1 cellular context compared by ENCODE assay signal in the genomic region with DNA sequence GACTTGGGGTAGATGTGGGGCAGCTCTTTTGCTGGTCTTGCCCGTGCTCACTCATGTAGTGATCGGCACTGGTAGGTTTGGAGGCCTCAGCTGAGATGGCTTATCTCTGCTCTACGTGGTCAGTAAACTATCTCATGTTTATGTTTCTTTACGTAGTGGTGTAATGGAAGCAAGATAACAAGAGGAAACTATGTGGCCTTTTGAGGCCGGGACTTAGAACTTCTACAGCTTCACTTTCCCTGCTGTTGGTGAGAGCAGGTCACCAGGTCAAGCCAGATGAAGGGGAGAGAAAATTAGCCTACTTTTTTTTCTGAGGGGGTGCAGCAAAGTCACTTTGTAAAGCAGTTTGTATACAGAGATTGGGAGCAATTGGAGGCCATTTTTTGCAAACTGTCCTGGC.
TF ChIP-seq lines count a peak whose summit lies in the region.

No MANE protein-coding gene starts in this region.

TF ChIP-seq in HepG2, 621 proteins besides CTCF, POLR2A, EP300 and RAD21 (continued from another document and continues in another):
- TF ChIP-seq, protein P1, sequence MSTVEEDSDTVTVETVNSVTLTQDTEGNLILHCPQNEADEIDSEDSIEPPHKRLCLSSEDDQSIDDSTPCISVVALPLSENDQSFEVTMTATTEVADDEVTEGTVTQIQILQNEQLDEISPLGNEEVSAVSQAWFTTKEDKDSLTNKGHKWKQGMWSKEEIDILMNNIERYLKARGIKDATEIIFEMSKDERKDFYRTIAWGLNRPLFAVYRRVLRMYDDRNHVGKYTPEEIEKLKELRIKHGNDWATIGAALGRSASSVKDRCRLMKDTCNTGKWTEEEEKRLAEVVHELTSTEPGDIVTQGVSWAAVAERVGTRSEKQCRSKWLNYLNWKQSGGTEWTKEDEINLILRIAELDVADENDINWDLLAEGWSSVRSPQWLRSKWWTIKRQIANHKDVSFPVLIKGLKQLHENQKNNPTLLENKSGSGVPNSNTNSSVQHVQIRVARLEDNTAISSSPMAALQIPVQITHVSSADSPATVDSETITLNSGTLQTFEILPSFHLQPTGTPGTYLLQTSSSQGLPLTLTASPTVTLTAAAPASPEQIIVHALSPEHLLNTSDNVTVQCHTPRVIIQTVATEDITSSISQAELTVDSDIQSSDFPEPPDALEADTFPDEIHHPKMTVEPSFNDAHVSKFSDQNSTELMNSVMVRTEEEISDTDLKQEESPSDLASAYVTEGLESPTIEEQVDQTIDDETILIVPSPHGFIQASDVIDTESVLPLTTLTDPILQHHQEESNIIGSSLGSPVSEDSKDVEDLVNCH (CRISPR knock-in tag; IDR thresholded peaks at IDR 0.05), result no peak
- TF ChIP-seq ZNF282 (IDR thresholded peaks at IDR 0.05; ENCODE audit: partially characterized antibody), result no peak
- no peak for TF ChIP-seq SCMH1 (CRISPR knock-in tag; IDR thresholded peaks at IDR 0.05; ENCODE audit: borderline replicate concordance)
- 0 out of 2 replicates have a peak, but pooled peaks have one; percentile 45 for TF ChIP-seq ZNF564 (CRISPR knock-in tag; IDR thresholded peaks at IDR 0.05)
- TF ChIP-seq ZC3H4 (CRISPR knock-in tag; IDR thresholded peaks at IDR 0.05; ENCODE audit: borderline replicate concordance), result no peak
- TF ChIP-seq, protein P2, sequence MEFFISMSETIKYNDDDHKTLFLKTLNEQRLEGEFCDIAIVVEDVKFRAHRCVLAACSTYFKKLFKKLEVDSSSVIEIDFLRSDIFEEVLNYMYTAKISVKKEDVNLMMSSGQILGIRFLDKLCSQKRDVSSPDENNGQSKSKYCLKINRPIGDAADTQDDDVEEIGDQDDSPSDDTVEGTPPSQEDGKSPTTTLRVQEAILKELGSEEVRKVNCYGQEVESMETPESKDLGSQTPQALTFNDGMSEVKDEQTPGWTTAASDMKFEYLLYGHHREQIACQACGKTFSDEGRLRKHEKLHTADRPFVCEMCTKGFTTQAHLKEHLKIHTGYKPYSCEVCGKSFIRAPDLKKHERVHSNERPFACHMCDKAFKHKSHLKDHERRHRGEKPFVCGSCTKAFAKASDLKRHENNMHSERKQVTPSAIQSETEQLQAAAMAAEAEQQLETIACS (CRISPR knock-in tag; IDR thresholded peaks at IDR 0.05), result no peak
- peak; percentile 63; the same call in 1 of the 2 replicates for TF ChIP-seq HMG20A (CRISPR knock-in tag; IDR thresholded peaks at IDR 0.05; ENCODE audit: borderline replicate concordance)
- no peak for TF ChIP-seq XRCC5 (optimal IDR thresholded peaks at IDR 0.05; ENCODE audit: low read length)
- no peak for TF ChIP-seq ATM (IDR thresholded peaks at IDR 0.05; ENCODE audit: borderline replicate concordance)
- TF ChIP-seq ZNF567 (CRISPR knock-in tag; IDR thresholded peaks at IDR 0.05; ENCODE audit: borderline replicate concordance), result no peak
- TF ChIP-seq SNAI1 (CRISPR knock-in tag; IDR thresholded peaks at IDR 0.05; ENCODE audit: borderline replicate concordance), result no peak
- TF ChIP-seq, protein P3, sequence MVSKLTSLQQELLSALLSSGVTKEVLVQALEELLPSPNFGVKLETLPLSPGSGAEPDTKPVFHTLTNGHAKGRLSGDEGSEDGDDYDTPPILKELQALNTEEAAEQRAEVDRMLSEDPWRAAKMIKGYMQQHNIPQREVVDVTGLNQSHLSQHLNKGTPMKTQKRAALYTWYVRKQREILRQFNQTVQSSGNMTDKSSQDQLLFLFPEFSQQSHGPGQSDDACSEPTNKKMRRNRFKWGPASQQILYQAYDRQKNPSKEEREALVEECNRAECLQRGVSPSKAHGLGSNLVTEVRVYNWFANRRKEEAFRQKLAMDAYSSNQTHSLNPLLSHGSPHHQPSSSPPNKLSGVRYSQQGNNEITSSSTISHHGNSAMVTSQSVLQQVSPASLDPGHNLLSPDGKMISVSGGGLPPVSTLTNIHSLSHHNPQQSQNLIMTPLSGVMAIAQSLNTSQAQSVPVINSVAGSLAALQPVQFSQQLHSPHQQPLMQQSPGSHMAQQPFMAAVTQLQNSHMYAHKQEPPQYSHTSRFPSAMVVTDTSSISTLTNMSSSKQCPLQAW (CRISPR knock-in tag; IDR thresholded peaks at IDR 0.05), result no peak; the same call in 1 of the 2 replicates
- no peak for TF ChIP-seq NCOA5 (CRISPR knock-in tag; IDR thresholded peaks at IDR 0.05)
- TF ChIP-seq, protein P4, sequence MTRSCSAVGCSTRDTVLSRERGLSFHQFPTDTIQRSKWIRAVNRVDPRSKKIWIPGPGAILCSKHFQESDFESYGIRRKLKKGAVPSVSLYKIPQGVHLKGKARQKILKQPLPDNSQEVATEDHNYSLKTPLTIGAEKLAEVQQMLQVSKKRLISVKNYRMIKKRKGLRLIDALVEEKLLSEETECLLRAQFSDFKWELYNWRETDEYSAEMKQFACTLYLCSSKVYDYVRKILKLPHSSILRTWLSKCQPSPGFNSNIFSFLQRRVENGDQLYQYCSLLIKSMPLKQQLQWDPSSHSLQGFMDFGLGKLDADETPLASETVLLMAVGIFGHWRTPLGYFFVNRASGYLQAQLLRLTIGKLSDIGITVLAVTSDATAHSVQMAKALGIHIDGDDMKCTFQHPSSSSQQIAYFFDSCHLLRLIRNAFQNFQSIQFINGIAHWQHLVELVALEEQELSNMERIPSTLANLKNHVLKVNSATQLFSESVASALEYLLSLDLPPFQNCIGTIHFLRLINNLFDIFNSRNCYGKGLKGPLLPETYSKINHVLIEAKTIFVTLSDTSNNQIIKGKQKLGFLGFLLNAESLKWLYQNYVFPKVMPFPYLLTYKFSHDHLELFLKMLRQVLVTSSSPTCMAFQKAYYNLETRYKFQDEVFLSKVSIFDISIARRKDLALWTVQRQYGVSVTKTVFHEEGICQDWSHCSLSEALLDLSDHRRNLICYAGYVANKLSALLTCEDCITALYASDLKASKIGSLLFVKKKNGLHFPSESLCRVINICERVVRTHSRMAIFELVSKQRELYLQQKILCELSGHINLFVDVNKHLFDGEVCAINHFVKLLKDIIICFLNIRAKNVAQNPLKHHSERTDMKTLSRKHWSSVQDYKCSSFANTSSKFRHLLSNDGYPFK (CRISPR knock-in tag; IDR thresholded peaks at IDR 0.05; ENCODE audit: borderline replicate concordance), result no peak
- TF ChIP-seq ZBTB38 (CRISPR knock-in tag; IDR thresholded peaks at IDR 0.05), result no peak
- TF ChIP-seq TRIM24 (CRISPR knock-in tag; IDR thresholded peaks at IDR 0.05), result no peak
- TF ChIP-seq, protein P5, sequence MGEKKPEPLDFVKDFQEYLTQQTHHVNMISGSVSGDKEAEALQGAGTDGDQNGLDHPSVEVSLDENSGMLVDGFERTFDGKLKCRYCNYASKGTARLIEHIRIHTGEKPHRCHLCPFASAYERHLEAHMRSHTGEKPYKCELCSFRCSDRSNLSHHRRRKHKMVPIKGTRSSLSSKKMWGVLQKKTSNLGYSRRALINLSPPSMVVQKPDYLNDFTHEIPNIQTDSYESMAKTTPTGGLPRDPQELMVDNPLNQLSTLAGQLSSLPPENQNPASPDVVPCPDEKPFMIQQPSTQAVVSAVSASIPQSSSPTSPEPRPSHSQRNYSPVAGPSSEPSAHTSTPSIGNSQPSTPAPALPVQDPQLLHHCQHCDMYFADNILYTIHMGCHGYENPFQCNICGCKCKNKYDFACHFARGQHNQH (CRISPR knock-in tag; IDR thresholded peaks at IDR 0.05), result peak; percentile 52; the same call in 1 of the 2 replicates
- no peak for TF ChIP-seq ZNF777 (CRISPR knock-in tag; IDR thresholded peaks at IDR 0.05)
- TF ChIP-seq BRD4 (CRISPR knock-in tag; IDR thresholded peaks at IDR 0.05), result no peak
- no peak for TF ChIP-seq ZNF816 (CRISPR knock-in tag; IDR thresholded peaks at IDR 0.05; ENCODE audit: borderline replicate concordance)
- TF ChIP-seq, protein P6, sequence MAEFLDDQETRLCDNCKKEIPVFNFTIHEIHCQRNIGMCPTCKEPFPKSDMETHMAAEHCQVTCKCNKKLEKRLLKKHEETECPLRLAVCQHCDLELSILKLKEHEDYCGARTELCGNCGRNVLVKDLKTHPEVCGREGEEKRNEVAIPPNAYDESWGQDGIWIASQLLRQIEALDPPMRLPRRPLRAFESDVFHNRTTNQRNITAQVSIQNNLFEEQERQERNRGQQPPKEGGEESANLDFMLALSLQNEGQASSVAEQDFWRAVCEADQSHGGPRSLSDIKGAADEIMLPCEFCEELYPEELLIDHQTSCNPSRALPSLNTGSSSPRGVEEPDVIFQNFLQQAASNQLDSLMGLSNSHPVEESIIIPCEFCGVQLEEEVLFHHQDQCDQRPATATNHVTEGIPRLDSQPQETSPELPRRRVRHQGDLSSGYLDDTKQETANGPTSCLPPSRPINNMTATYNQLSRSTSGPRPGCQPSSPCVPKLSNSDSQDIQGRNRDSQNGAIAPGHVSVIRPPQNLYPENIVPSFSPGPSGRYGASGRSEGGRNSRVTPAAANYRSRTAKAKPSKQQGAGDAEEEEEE (CRISPR knock-in tag; IDR thresholded peaks at IDR 0.05; ENCODE audit: borderline replicate concordance), result no peak
- no peak for TF ChIP-seq CEBPB (IDR thresholded peaks at IDR 0.05; ENCODE audit: borderline replicate concordance, low read depth, low read length)
- no peak for TF ChIP-seq ESRRA (CRISPR knock-in tag; IDR thresholded peaks at IDR 0.05; ENCODE audit: low read depth)
- TF ChIP-seq, protein P7, sequence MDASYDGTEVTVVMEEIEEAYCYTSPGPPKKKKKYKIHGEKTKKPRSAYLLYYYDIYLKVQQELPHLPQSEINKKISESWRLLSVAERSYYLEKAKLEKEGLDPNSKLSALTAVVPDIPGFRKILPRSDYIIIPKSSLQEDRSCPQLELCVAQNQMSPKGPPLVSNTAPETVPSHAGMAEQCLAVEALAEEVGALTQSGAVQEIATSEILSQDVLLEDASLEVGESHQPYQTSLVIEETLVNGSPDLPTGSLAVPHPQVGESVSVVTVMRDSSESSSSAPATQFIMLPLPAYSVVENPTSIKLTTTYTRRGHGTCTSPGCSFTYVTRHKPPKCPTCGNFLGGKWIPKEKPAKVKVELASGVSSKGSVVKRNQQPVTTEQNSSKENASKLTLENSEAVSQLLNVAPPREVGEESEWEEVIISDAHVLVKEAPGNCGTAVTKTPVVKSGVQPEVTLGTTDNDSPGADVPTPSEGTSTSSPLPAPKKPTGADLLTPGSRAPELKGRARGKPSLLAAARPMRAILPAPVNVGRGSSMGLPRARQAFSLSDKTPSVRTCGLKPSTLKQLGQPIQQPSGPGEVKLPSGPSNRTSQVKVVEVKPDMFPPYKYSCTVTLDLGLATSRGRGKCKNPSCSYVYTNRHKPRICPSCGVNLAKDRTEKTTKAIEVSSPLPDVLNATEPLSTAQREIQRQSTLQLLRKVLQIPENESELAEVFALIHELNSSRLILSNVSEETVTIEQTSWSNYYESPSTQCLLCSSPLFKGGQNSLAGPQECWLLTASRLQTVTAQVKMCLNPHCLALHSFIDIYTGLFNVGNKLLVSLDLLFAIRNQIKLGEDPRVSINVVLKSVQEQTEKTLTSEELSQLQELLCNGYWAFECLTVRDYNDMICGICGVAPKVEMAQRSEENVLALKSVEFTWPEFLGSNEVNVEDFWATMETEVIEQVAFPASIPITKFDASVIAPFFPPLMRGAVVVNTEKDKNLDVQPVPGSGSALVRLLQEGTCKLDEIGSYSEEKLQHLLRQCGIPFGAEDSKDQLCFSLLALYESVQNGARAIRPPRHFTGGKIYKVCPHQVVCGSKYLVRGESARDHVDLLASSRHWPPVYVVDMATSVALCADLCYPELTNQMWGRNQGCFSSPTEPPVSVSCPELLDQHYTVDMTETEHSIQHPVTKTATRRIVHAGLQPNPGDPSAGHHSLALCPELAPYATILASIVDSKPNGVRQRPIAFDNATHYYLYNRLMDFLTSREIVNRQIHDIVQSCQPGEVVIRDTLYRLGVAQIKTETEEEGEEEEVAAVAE (CRISPR knock-in tag; IDR thresholded peaks at IDR 0.05; ENCODE audit: borderline replicate concordance), result no peak
- TF ChIP-seq FOXJ3 (CRISPR knock-in tag; IDR thresholded peaks at IDR 0.05; ENCODE audit: borderline replicate concordance), result peak; percentile 92; the same call in 1 of the 2 replicates
- TF ChIP-seq, protein P8, sequence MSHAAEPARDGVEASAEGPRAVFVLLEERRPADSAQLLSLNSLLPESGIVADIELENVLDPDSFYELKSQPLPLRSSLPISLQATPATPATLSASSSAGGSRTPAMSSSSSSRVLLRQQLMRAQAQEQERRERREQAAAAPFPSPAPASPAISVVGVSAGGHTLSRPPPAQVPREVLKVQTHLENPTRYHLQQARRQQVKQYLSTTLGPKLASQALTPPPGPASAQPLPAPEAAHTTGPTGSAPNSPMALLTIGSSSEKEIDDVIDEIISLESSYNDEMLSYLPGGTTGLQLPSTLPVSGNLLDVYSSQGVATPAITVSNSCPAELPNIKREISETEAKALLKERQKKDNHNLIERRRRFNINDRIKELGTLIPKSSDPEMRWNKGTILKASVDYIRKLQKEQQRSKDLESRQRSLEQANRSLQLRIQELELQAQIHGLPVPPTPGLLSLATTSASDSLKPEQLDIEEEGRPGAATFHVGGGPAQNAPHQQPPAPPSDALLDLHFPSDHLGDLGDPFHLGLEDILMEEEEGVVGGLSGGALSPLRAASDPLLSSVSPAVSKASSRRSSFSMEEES (CRISPR knock-in tag; IDR thresholded peaks at IDR 0.05), result no peak
- TF ChIP-seq, protein P9, sequence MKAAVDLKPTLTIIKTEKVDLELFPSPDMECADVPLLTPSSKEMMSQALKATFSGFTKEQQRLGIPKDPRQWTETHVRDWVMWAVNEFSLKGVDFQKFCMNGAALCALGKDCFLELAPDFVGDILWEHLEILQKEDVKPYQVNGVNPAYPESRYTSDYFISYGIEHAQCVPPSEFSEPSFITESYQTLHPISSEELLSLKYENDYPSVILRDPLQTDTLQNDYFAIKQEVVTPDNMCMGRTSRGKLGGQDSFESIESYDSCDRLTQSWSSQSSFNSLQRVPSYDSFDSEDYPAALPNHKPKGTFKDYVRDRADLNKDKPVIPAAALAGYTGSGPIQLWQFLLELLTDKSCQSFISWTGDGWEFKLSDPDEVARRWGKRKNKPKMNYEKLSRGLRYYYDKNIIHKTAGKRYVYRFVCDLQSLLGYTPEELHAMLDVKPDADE (CRISPR knock-in tag; IDR thresholded peaks at IDR 0.05), result no peak
- TF ChIP-seq, protein P10, sequence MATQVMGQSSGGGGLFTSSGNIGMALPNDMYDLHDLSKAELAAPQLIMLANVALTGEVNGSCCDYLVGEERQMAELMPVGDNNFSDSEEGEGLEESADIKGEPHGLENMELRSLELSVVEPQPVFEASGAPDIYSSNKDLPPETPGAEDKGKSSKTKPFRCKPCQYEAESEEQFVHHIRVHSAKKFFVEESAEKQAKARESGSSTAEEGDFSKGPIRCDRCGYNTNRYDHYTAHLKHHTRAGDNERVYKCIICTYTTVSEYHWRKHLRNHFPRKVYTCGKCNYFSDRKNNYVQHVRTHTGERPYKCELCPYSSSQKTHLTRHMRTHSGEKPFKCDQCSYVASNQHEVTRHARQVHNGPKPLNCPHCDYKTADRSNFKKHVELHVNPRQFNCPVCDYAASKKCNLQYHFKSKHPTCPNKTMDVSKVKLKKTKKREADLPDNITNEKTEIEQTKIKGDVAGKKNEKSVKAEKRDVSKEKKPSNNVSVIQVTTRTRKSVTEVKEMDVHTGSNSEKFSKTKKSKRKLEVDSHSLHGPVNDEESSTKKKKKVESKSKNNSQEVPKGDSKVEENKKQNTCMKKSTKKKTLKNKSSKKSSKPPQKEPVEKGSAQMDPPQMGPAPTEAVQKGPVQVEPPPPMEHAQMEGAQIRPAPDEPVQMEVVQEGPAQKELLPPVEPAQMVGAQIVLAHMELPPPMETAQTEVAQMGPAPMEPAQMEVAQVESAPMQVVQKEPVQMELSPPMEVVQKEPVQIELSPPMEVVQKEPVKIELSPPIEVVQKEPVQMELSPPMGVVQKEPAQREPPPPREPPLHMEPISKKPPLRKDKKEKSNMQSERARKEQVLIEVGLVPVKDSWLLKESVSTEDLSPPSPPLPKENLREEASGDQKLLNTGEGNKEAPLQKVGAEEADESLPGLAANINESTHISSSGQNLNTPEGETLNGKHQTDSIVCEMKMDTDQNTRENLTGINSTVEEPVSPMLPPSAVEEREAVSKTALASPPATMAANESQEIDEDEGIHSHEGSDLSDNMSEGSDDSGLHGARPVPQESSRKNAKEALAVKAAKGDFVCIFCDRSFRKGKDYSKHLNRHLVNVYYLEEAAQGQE (IDR thresholded peaks at IDR 0.05; ENCODE audit: borderline replicate concordance in 1 of 2, low read depth in 1 of 2, low read length in 2 of 2), result no peak
- no peak for TF ChIP-seq SKI (IDR thresholded peaks at IDR 0.05; ENCODE audit: partially characterized antibody)
- no peak for TF ChIP-seq NR3C1 (CRISPR knock-in tag; IDR thresholded peaks at IDR 0.05)
